In the genomic region with DNA sequence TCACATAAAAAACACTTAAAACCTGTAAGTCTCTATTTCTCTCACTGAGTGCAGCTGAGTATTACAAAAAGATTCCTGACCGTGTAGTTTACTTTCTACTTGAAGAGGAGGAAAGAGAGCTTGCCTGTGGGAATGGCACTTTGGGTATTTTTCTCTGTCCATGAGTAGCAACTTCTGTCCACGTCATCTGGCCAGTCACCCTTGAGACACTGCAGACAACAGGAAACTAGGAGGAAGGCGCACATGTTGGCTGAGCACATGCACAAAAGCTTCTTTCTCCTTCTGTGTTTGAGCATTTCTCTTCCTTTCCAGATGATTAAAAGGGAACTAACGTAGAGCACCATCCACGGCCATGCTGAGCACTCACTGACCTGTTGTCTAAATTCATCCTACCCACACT, we compare ENCODE assay signal across 10 cellular contexts. TPM values are rescaled to one million over a fixed set of nuclear protein-coding genes. Genes with fewer than 3 reads are reported as not detected.
DNase-seq lines count a peak whose midpoint lies in the region; ATAC-seq and TF ChIP-seq lines count a peak whose summit lies in the region.
"Had no signal": no experiment of that assay in that cellular context is flagged by ENCODE, and none has a peak within 500 bp of the region (broad histone marks: within the 10 kb centered on the region; RNA-seq: fewer than 3 reads in every experiment).

No MANE protein-coding gene starts in this region.

- no peaks in the 10 kb centered on the region for H3K27me3 Mint-ChIP-seq in activated naive CD4-positive, alpha-beta T cell treated with anti-CD3 and anti-CD28 coated beads, Interleukin-2, amount 10 ng/mL, durations not matched to agents 7 days and 5 days
- no peaks in the 10 kb centered on the region for H3K27me3 Mint-ChIP-seq in activated naive CD8-positive, alpha-beta T cell treated with anti-CD3 and anti-CD28 coated beads, Interleukin-2, amount 50 U/mL, for 24 hours

- no peak for TF ChIP-seq EP300 in upper lobe of left lung (IDR thresholded peaks at IDR 0.05)

- no peak for TF ChIP-seq CTCF in upper lobe of left lung (IDR thresholded peaks at IDR 0.05)

- H3K9me3 Mint-ChIP-seq in activated naive CD4-positive, alpha-beta T cell treated with anti-CD3 and anti-CD28 coated beads, Interleukin-2, amount 10 ng/mL, durations not matched to agents 7 days and 5 days, result no peaks in the 10 kb centered on the region
- H3K9me3 Mint-ChIP-seq in activated naive CD8-positive, alpha-beta T cell treated with anti-CD3 and anti-CD28 coated beads, Interleukin-2, amount 50 U/mL, for 24 hours, result no peaks in the 10 kb centered on the region

- no peak overlapping the region for H3K4me3 ChIP-seq in upper lobe of left lung
- H3K4me3 ChIP-seq: psoas muscle had no signal

- peak overlapping the region; percentile 58 to 74 (median 70) for H3K27ac ChIP-seq in upper lobe of left lung
- H3K27ac ChIP-seq: psoas muscle had no signal

- H3K27ac Mint-ChIP-seq in activated naive CD4-positive, alpha-beta T cell treated with anti-CD3 and anti-CD28 coated beads, Interleukin-2, amount 10 ng/mL, durations not matched to agents 7 days and 5 days, result peak overlapping the region; percentile 85
- H3K27ac Mint-ChIP-seq in activated naive CD8-positive, alpha-beta T cell treated with anti-CD3 and anti-CD28 coated beads, Interleukin-2, amount 50 U/mL, for 24 hours, result peak overlapping the region; percentile 98

- no peak for ATAC-seq in activated naive CD8-positive, alpha-beta T cell treated with anti-CD3 and anti-CD28 coated beads, Interleukin-2, amount 50 U/mL, for 24 hours
- peak; percentile 13 to 67 for ATAC-seq in upper lobe of left lung (ENCODE audit: low FRiP score in 2 of 2)
- no peak for ATAC-seq in HG03442 (IDR thresholded peaks at IDR 0.05; ENCODE audit: unreplicated experiment)

- no peaks in the 10 kb centered on the region for H3K9me3 ChIP-seq in upper lobe of left lung
- H3K9me3 ChIP-seq: psoas muscle had no signal

- H3K4me1 ChIP-seq in upper lobe of left lung, result peaks cover 25 to 38% (median 35%) of the 10 kb centered on the region in 4 donors
- H3K4me1 ChIP-seq: psoas muscle had no signal

- H3K27me3 ChIP-seq in upper lobe of left lung, result no peaks in the 10 kb centered on the region

- H3K4me1 Mint-ChIP-seq in activated naive CD4-positive, alpha-beta T cell treated with anti-CD3 and anti-CD28 coated beads, Interleukin-2, amount 10 ng/mL, durations not matched to agents 7 days and 5 days, result peaks cover 79% of the 10 kb centered on the region
- peaks cover 79% of the 10 kb centered on the region for H3K4me1 Mint-ChIP-seq in activated naive CD8-positive, alpha-beta T cell treated with anti-CD3 and anti-CD28 coated beads, Interleukin-2, amount 50 U/mL, for 24 hours

- no peak for DNase-seq in activated naive CD4-positive, alpha-beta T cell treated with anti-CD3 and anti-CD28 coated beads, Interleukin-2, amount 10 ng/mL, durations not matched to agents 7 days and 5 days
- no peak for DNase-seq in activated naive CD4-positive, alpha-beta T cell (lab: John Stamatoyannopoulos, UW)
- DNase-seq in activated naive CD8-positive, alpha-beta T cell treated with anti-CD3 and anti-CD28 coated beads, Interleukin-2, amount 50 U/mL, for 24 hours, result no peak
- DNase-seq in kidney tubule cell (ENCODE audit: low spot score), result peak; percentile 33
- DNase-seq in upper lobe of left lung, result peak in 1 of 2 donors; percentile 67
- no peak for DNase-seq in NCI-H2171 treated with DMSO at 0.1 percent for 48 hours (lab: John Stamatoyannopoulos, UW)
- DNase-seq in COLO668 (lab: John Stamatoyannopoulos, UW; ENCODE audit: unreplicated experiment), result no peak
- DNase-seq: DMS79, psoas muscle had no signal

- CTCF ChIA-PET in activated naive CD4-positive, alpha-beta T cell treated with anti-CD3 and anti-CD28 coated beads, Interleukin-2, amount 10 ng/mL, durations not matched to agents 7 days and 5 days (lab: Charles Lee), result interaction anchor here (1.4 to 2.2 kb wide), 3 partner anchors 30 to 97 kb away, joined by 3 to 5 read pairs (median 4); no protein-coding TSS in a partner anchor

- 28 to 29% methylated on average over 5 of the region's 5 CpGs for WGBS in upper lobe of left lung, 2 donors

- H3K36me3 ChIP-seq in upper lobe of left lung, result peaks cover 21 to 99% (median 49%) of the 10 kb centered on the region in 4 donors

- no peak for TF ChIP-seq POLR2A in upper lobe of left lung (IDR thresholded peaks at IDR 0.05)

- H3K36me3 Mint-ChIP-seq in activated naive CD4-positive, alpha-beta T cell treated with anti-CD3 and anti-CD28 coated beads, Interleukin-2, amount 10 ng/mL, durations not matched to agents 7 days and 5 days, result peaks cover 93% of the 10 kb centered on the region
- peaks cover 94% of the 10 kb centered on the region for H3K36me3 Mint-ChIP-seq in activated naive CD8-positive, alpha-beta T cell treated with anti-CD3 and anti-CD28 coated beads, Interleukin-2, amount 50 U/mL, for 24 hours (ENCODE audit: low read depth)

- H3K4me3 Mint-ChIP-seq in activated naive CD4-positive, alpha-beta T cell treated with anti-CD3 and anti-CD28 coated beads, Interleukin-2, amount 10 ng/mL, durations not matched to agents 7 days and 5 days, result peak overlapping the region; percentile 100
- H3K4me3 Mint-ChIP-seq in activated naive CD8-positive, alpha-beta T cell treated with anti-CD3 and anti-CD28 coated beads, Interleukin-2, amount 50 U/mL, for 24 hours, result peak overlapping the region; percentile 96

RNA-seq across cellular contexts. Expression of gene STARD5, which starts 19.7 kb away (rescaled TPM):
- total RNA-seq in upper lobe of left lung, result 1 to 10 TPM; 3.0 to 8.3 (median 5.6) TPM

Comparison
In these comparisons a context has a peak if more than half of its experiments do, and no peak if none do; other contexts are left out.
1. ATAC-seq: peak in upper lobe of left lung (2 of 2); none in activated naive CD8-positive, alpha-beta T cell treated with anti-CD3 and anti-CD28 coated beads, Interleukin-2, amount 50 U/mL, for 24 hours (single experiment) and HG03442 (single experiment).